In genomic region chr1:26418865-26419349, GRCh38 we compare ENCODE assay signal across 1 cellular context.
TF ChIP-seq lines count a peak whose summit lies in the region.

No MANE protein-coding gene starts in this region.

TF ChIP-seq in H1, 55 proteins besides CTCF, POLR2A, EP300 and RAD21:
- TF ChIP-seq ASH2L (IDR thresholded peaks at IDR 0.05; ENCODE audit: low read length) (peak; percentile 77), KDM1A (IDR thresholded peaks at IDR 0.05; ENCODE audit: borderline replicate concordance, low read length) (no peak), TCF12 (IDR thresholded peaks at IDR 0.05; ENCODE audit: low read depth, low read length) (no peak), CEBPB (IDR thresholded peaks at IDR 0.05; ENCODE audit: low read depth, low read length) (no peak), JUND (IDR thresholded peaks at IDR 0.05; ENCODE audit: low read length) (no peak), TEAD4 (IDR thresholded peaks at IDR 0.05; ENCODE audit: low read depth, low read length) (peak; percentile 98), FOSL1 (IDR thresholded peaks at IDR 0.05; ENCODE audit: insufficient read depth, low read depth, low read length) (no peak), SIRT6 (IDR thresholded peaks at IDR 0.05; ENCODE audit: low read length) (no peak), YY1 (IDR thresholded peaks at IDR 0.05; ENCODE audit: low read depth, low read length) (0 out of 2 replicates have a peak, but pooled peaks have one; percentile 19), CHD7 (IDR thresholded peaks at IDR 0.05; ENCODE audit: insufficient replicate concordance, low read length) (peak; percentile 16), E2F6 (IDR thresholded peaks at IDR 0.05) (no peak), RNF2 (IDR thresholded peaks at IDR 0.05; ENCODE audit: borderline replicate concordance, low read depth, low read length, missing control alignments, poor library complexity, severe bottlenecking) (no peak), TAF1 (IDR thresholded peaks at IDR 0.05; ENCODE audit: low read depth, low read length) (0 out of 2 replicates have a peak, but pooled peaks have one; percentile 63), GTF2F1 (IDR thresholded peaks at IDR 0.05; ENCODE audit: borderline replicate concordance, low read depth, low read length) (no peak), MAX (IDR thresholded peaks at IDR 0.05) (no peak), TBP (IDR thresholded peaks at IDR 0.05; ENCODE audit: low read depth, low read length) (peak; percentile 63), KDM4A (IDR thresholded peaks at IDR 0.05; ENCODE audit: low read depth, low read length, severe bottlenecking) (no peak), KDM5A (IDR thresholded peaks at IDR 0.05; ENCODE audit: low read length) (no peak), NRF1 (IDR thresholded peaks at IDR 0.05; ENCODE audit: low read depth, low read length) (no peak), SIN3A (conservative IDR thresholded peaks at IDR 0.05 in 1 of 2, IDR thresholded peaks at IDR 0.05 in 1 of 2; ENCODE audit: low read depth in 1 of 2, low read length in 2 of 2) (peak; percentile 48 to 86; a peak in 3 of 4 replicates), CREB1 (IDR thresholded peaks at IDR 0.05) (no peak; the same call in 1 of the 2 replicates), POU5F1 (IDR thresholded peaks at IDR 0.05; ENCODE audit: low read depth, low read length) (no peak), EZH2 (IDR thresholded peaks at IDR 0.05; ENCODE audit: low read depth, low read length, severe bottlenecking) (no peak), CTBP2 (IDR thresholded peaks at IDR 0.05; ENCODE audit: borderline replicate concordance, insufficient read depth, insufficient read length, low read length) (no peak), SP4 (IDR thresholded peaks at IDR 0.05; ENCODE audit: low read length) (peak; percentile 35; the same call in 1 of the 2 replicates), TAF7 (optimal IDR thresholded peaks at IDR 0.05; ENCODE audit: borderline replicate concordance, low read depth, low read length) (no peak), POLR2AphosphoS5 (IDR thresholded peaks at IDR 0.05; ENCODE audit: low read depth, low read length) (peak; percentile 69), BCL11A (IDR thresholded peaks at IDR 0.05; ENCODE audit: low read depth in 2 of 2, low read length in 2 of 2) (no peak), RFX5 (IDR thresholded peaks at IDR 0.05; ENCODE audit: borderline replicate concordance, low read depth, low read length) (no peak), HDAC6 (IDR thresholded peaks at IDR 0.05; ENCODE audit: low read depth, low read length) (no peak), ATF3 (IDR thresholded peaks at IDR 0.05; ENCODE audit: insufficient read depth, low read depth, low read length) (no peak), CHD2 (IDR thresholded peaks at IDR 0.05; ENCODE audit: low read length) (peak; percentile 43; the same call in 1 of the 2 replicates), NANOG (IDR thresholded peaks at IDR 0.05; ENCODE audit: insufficient read depth, low read depth, low read length, poor library complexity, severe bottlenecking) (no peak), ATF2 (IDR thresholded peaks at IDR 0.05; ENCODE audit: low read length) (no peak), CHD1 (IDR thresholded peaks at IDR 0.05; ENCODE audit: low read depth, low read length) (no peak), CBX5 (IDR thresholded peaks at IDR 0.05; ENCODE audit: low read depth, low read length) (no peak), SRF (IDR thresholded peaks at IDR 0.05; ENCODE audit: low read depth, low read length) (no peak), SP1 (IDR thresholded peaks at IDR 0.05; ENCODE audit: low read depth, low read length) (peak; percentile 73), BACH1 (IDR thresholded peaks at IDR 0.05; ENCODE audit: low read length) (no peak)
